In the genomic region with DNA sequence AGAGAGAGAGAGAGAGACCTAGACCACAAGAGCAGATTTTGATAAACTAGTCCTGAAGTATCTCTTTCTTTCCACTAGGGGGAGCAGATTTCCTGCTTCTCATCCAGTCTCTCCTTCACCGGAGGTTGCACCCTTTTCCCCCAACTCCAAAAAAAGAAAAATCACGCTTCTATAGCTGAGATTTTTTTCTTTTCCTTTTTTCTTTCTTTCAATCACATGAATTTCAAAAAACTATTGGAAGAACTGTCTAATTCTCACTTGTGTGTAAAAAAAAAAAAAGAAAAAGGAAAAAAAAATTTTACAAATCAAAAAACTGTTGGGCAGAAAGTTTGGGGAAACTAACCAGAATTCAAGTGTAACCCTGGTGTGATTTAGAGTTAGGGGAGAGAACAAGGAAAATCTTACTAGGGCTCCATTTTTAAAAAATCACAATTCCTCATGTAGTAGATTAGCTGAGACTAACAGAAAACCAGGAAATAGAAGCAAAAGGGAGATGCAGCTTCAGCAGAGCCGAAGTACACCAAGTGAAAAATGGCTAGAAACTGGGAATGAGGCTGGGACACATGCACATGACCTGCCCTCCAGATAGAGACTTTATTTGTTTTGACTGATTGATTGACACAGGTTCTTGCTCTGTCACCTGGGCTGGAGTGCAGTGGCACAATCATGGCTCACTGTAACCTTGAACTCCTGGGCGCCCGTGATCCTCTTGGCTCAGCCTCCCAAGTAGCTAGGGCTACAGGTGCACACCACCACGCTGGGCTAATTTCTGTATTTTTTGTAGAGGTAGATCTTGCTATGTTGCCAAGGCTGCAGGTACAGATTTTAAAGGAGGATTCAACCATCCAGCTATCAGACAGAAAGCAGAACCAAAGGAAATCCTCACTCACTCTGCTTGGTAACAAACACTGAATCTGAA, we compare ENCODE assay signal across 8 cellular contexts. TPM values are rescaled to one million over a fixed set of nuclear protein-coding genes. Genes with fewer than 3 reads are reported as not detected.
DNase-seq lines count a peak whose midpoint lies in the region; ATAC-seq and TF ChIP-seq lines count a peak whose summit lies in the region.

No MANE protein-coding gene starts in this region.

- H3K36me3 Mint-ChIP-seq in CD4-positive, alpha-beta T cell (ENCODE audit: low read depth), result no peaks in the 10 kb centered on the region
- H3K36me3 Mint-ChIP-seq in GM23338 (ENCODE audit: low read depth), result no peaks in the 10 kb centered on the region

- H3K79me2 ChIP-seq in GM23338 (replicated peaks; ENCODE audit: insufficient read depth), result no peaks in the 10 kb centered on the region

- no peak overlapping the region for H3K4me2 ChIP-seq in GM23338
- H3K4me2 ChIP-seq in skeletal muscle satellite cell (ENCODE audit: low read length), result no peak overlapping the region

- H3K27me3 ChIP-seq in CD4-positive, alpha-beta T cell (ENCODE audit: control insufficient read depth, insufficient read depth, low read length), result no peaks in the 10 kb centered on the region
- H3K27me3 ChIP-seq in GM23338 (ENCODE audit: insufficient read depth) (no peaks in the 10 kb centered on the region), adrenal gland (no peaks in the 10 kb centered on the region), right cardiac atrium (ENCODE audit: control insufficient read depth, insufficient read depth) (no peaks in the 10 kb centered on the region), skeletal muscle satellite cell (ENCODE audit: control insufficient read depth, insufficient read depth, low read length) (no peaks in the 10 kb centered on the region)

- no peaks in the 10 kb centered on the region for H3K4me1 Mint-ChIP-seq in CD4-positive, alpha-beta T cell (ENCODE audit: low read depth)
- H3K4me1 Mint-ChIP-seq in GM23338, result no peaks in the 10 kb centered on the region

- H3K27me3 Mint-ChIP-seq in CD4-positive, alpha-beta T cell, result no peaks in the 10 kb centered on the region
- H3K27me3 Mint-ChIP-seq in GM23338 (ENCODE audit: insufficient read depth, low read depth, poor library complexity), result peaks cover 3% of the 10 kb centered on the region

- H2AFZ ChIP-seq in GM23338, result no peak overlapping the region

- POLR2A ChIA-PET in CD4-positive, alpha-beta T cell (lab: Charles Lee), result interaction anchor here (0.5 kb wide), 1 partner anchor 178 kb away, joined by 3 read pairs; no protein-coding TSS in a partner anchor

- no peak overlapping the region for H3K4me3 Mint-ChIP-seq in CD4-positive, alpha-beta T cell
- H3K4me3 Mint-ChIP-seq in GM23338, result no peak overlapping the region

- TF ChIP-seq POLR2A in adrenal gland (IDR thresholded peaks at IDR 0.05), result no peak

- 43 to 52% (median 49%) methylated on average over 6 of the region's 6 CpGs for WGBS in adrenal gland, 4 donors
- WGBS in right cardiac atrium, result 60% methylated on average over 6 of the region's 6 CpGs

- H3K36me3 ChIP-seq in GM23338 (ENCODE audit: insufficient read depth) (no peaks in the 10 kb centered on the region), adrenal gland (replicated peaks in 1 of 2) (no peaks in the 10 kb centered on the region), skeletal muscle satellite cell (ENCODE audit: insufficient read depth, low read length) (no peaks in the 10 kb centered on the region)

- no peak overlapping the region for H3K4me3 ChIP-seq in GM23338
- no peak overlapping the region for H3K4me3 ChIP-seq in adrenal gland
- H3K4me3 ChIP-seq in right cardiac atrium (ENCODE audit: low read length), result no peak overlapping the region
- no peak overlapping the region for H3K4me3 ChIP-seq in skeletal muscle satellite cell (ENCODE audit: low read length)

- no peaks in the 10 kb centered on the region for H3F3A ChIP-seq in GM23338 (replicated peaks; ENCODE audit: low read depth)

- no peaks in the 10 kb centered on the region for H3K9me3 Mint-ChIP-seq in CD4-positive, alpha-beta T cell
- H3K9me3 Mint-ChIP-seq in GM23338, result no peaks in the 10 kb centered on the region; the same call in 2 of the 3 replicates

- intact Hi-C loops in CD4-positive, alpha-beta T cell (cut with DNase I, micrococcal nuclease), result loop anchor here in 1 of 2 experiments (2.0 to 5.0 kb wide), 2 partner anchors 109 to 167 kb away; no protein-coding TSS in a partner anchor
- intact Hi-C loops in adrenal gland (cut with DNase I), result loop anchor here (5.0 to 10.0 kb wide), 2 partner anchors 169 to 171 kb away; no protein-coding TSS in a partner anchor
- intact Hi-C loops in right cardiac atrium (cut with DNase I), result loop anchor here in 3 of 4 donors (5.0 to 10.0 kb wide), 2 partner anchors 61 to 64 kb away; a partner anchor contains a TSS

- peak; percentile 57 for ATAC-seq in CD4-positive, alpha-beta T cell (ENCODE audit: poor library complexity)
- peak; percentile 73 for ATAC-seq in GM23338
- ATAC-seq in right cardiac atrium, result peak; percentile 60 to 79
- ATAC-seq in HG03280 (IDR thresholded peaks at IDR 0.05; ENCODE audit: unreplicated experiment), result no peak
- ATAC-seq in GM18498 (IDR thresholded peaks at IDR 0.05; ENCODE audit: unreplicated experiment), result no peak

- H3K27ac Mint-ChIP-seq in CD4-positive, alpha-beta T cell, result no peak overlapping the region
- H3K27ac Mint-ChIP-seq in GM23338, result no peak overlapping the region

- peak overlapping the region; percentile 26 for H3K9ac ChIP-seq in skeletal muscle satellite cell (ENCODE audit: low read depth, low read length)

- DNase-seq in CD4-positive, alpha-beta T cell, result no peak
- peak; percentile 83 for DNase-seq in GM23338 (ENCODE audit: low spot score)
- DNase-seq in NCI-H2227 treated with DMSO at 0.1 percent for 48 hours (lab: John Stamatoyannopoulos, UW), result peak; percentile 22
- DNase-seq in adrenal gland, result no peak
- no peak for DNase-seq in right cardiac atrium

- no peaks in the 10 kb centered on the region for H3K9me2 ChIP-seq in GM23338 (ENCODE audit: insufficient read depth)

- H3K4me1 ChIP-seq in GM23338 (ENCODE audit: insufficient read depth), result no peaks in the 10 kb centered on the region
- no peaks in the 10 kb centered on the region for H3K4me1 ChIP-seq in adrenal gland (replicated peaks in 1 of 2)
- peaks cover 1% of the 10 kb centered on the region for H3K4me1 ChIP-seq in right cardiac atrium (ENCODE audit: control insufficient read depth, insufficient read depth, low read length)
- no peaks in the 10 kb centered on the region for H3K4me1 ChIP-seq in skeletal muscle satellite cell (ENCODE audit: control insufficient read depth, insufficient read depth, low read length)

- H3K9me3 ChIP-seq in CD4-positive, alpha-beta T cell (ENCODE audit: control insufficient read depth, low read length), result no peaks in the 10 kb centered on the region
- no peaks in the 10 kb centered on the region for H3K9me3 ChIP-seq in adrenal gland (replicated peaks in 1 of 3)
- H3K9me3 ChIP-seq in right cardiac atrium (ENCODE audit: control insufficient read depth, low read length), result no peaks in the 10 kb centered on the region
- no peaks in the 10 kb centered on the region for H3K9me3 ChIP-seq in skeletal muscle satellite cell (replicated peaks; ENCODE audit: low read length)

- CTCF ChIA-PET in CD4-positive, alpha-beta T cell (lab: Charles Lee), result interaction anchor here (0.7 to 1.9 kb wide), 7 partner anchors 9 to 1761 kb away, joined by 3 to 5 read pairs (median 3); a partner anchor contains a TSS

- peak; percentile 88 for TF ChIP-seq CTCF in CD4-positive, alpha-beta T cell (IDR thresholded peaks at IDR 0.05)
- peak; percentile 69 to 73 for TF ChIP-seq CTCF in GM23338 (conservative IDR thresholded peaks at IDR 0.05; ENCODE audit: low read depth in 2 of 2)
- peak; percentile 48 to 74 (median 67) for TF ChIP-seq CTCF in adrenal gland (IDR thresholded peaks at IDR 0.05)

- no peaks in the 10 kb centered on the region for H4K20me1 ChIP-seq in GM23338 (replicated peaks; ENCODE audit: insufficient read depth)

- H3K27ac ChIP-seq in CD4-positive, alpha-beta T cell (ENCODE audit: low read depth, low read length), result no peak overlapping the region
- no peak overlapping the region for H3K27ac ChIP-seq in GM23338 (ENCODE audit: low read depth)
- no peak overlapping the region for H3K27ac ChIP-seq in adrenal gland
- H3K27ac ChIP-seq in right cardiac atrium (ENCODE audit: low read length), result no peak overlapping the region

RNA-seq across cellular contexts. Expression of a gene that starts 27.1 kb away (rescaled TPM):
- total RNA-seq in CD4-positive, alpha-beta T cell, result 10 to 100 TPM; 24.8 to 29.4 TPM
- 127 and 157 TPM in 2 replicates for total RNA-seq in GM23338 (2014; rRNA removed; shearing (Covaris generic))
- 149 and 163 TPM in 2 replicates for polyA plus RNA-seq in GM23338 (2016; fragmentation: Nextera tagmentation; extraction: Ambion mirVana)
- total RNA-seq in adrenal gland, result 100 to 1,000 TPM in 7 of 8 donors, 10 to 100 TPM in 1; 66.8 to 149 (median 119) TPM
- polyA plus RNA-seq in adrenal gland, result 100 to 1,000 TPM in 1 of 3 donors, 10 to 100 TPM in 2; 47.6 to 128 (median 65.0) TPM
- 100 to 1,000 TPM; 137 to 205 (median 167) TPM for total RNA-seq in right cardiac atrium
- polyA plus RNA-seq in right cardiac atrium, result 258 TPM
- total RNA-seq in skeletal muscle satellite cell (2012; rRNA removed), result 116 and 146 TPM in 2 replicates

RNA-seq across cellular contexts. Expression of a gene that starts 27.2 kb away (rescaled TPM):
- 10 to 100 TPM in 1 of 2 experiments, 1 to 10 TPM in 1; 9.1 to 10.5 TPM for total RNA-seq in CD4-positive, alpha-beta T cell
- total RNA-seq in GM23338 (2014; rRNA removed; shearing (Covaris generic)), result 52.4 and 53.9 TPM in 2 replicates
- polyA plus RNA-seq in GM23338 (2016; fragmentation: Nextera tagmentation; extraction: Ambion mirVana) (251 and 281 TPM in 2 replicates), adrenal gland (100 to 1,000 TPM in 2 of 3 donors, 10 to 100 TPM in 1; 77.8 to 145 (median 117) TPM), right cardiac atrium (167 TPM)
- total RNA-seq in adrenal gland (100 to 1,000 TPM in 1 of 8 donors, 10 to 100 TPM in 7; 23.8 to 105 (median 65.4) TPM), right cardiac atrium (100 to 1,000 TPM in 1 of 4 donors, 10 to 100 TPM in 3; 88.8 to 108 (median 90.9) TPM)
- 64.2 and 79.6 TPM in 2 replicates for total RNA-seq in skeletal muscle satellite cell (2012; rRNA removed)

RNA-seq across cellular contexts. Expression of a gene that starts 39.7 kb away (rescaled TPM):
- 10 to 100 TPM; 14.8 to 16.0 TPM for total RNA-seq in CD4-positive, alpha-beta T cell
- 14.6 and 18.5 TPM in 2 replicates for total RNA-seq in GM23338 (2014; rRNA removed; shearing (Covaris generic))
- 36.3 and 40.6 TPM in 2 replicates for polyA plus RNA-seq in GM23338 (2016; fragmentation: Nextera tagmentation; extraction: Ambion mirVana)
- 10 to 100 TPM in 7 of 8 donors, 1 to 10 TPM in 1; 9.8 to 40.5 (median 16.5) TPM for total RNA-seq in adrenal gland
- 10 to 100 TPM in 2 of 3 donors, 1 to 10 TPM in 1; 9.8 to 34.5 (median 10.3) TPM for polyA plus RNA-seq in adrenal gland
- total RNA-seq in right cardiac atrium, result 1 to 10 TPM; 8.0 to 9.8 (median 8.3) TPM
- 5.0 TPM for polyA plus RNA-seq in right cardiac atrium
- total RNA-seq in skeletal muscle satellite cell (2012; rRNA removed), result 19.0 and 24.8 TPM in 2 replicates

RNA-seq across cellular contexts. Expression of a gene that starts 40.0 kb away (rescaled TPM):
- not detected for total RNA-seq in CD4-positive, alpha-beta T cell
- total RNA-seq in GM23338 (2014; rRNA removed; shearing (Covaris generic)), result 0.16 and 0.80 TPM in 2 replicates
- polyA plus RNA-seq in GM23338 (2016; fragmentation: Nextera tagmentation; extraction: Ambion mirVana), result 0.89 and 1.4 TPM in 2 replicates
- total RNA-seq in adrenal gland, result 1 to 10 TPM in 7 of 8 donors, under 1 TPM in 1; 0.91 to 3.7 (median 2.2) TPM
- polyA plus RNA-seq in adrenal gland, result 1 to 10 TPM; 2.1 to 3.3 (median 2.2) TPM
- 1 to 10 TPM; 1.2 to 1.8 (median 1.6) TPM for total RNA-seq in right cardiac atrium
- polyA plus RNA-seq in right cardiac atrium, result 1.8 TPM
- total RNA-seq in skeletal muscle satellite cell (2012; rRNA removed), result 2.0 and 2.2 TPM in 2 replicates

RNA-seq across cellular contexts. Expression of a gene that starts 50.1 kb away (rescaled TPM):
- under 1 TPM in 1 of 2 experiments, not detected in 1; 0.27 TPM for total RNA-seq in CD4-positive, alpha-beta T cell
- total RNA-seq in GM23338 (2014; rRNA removed; shearing (Covaris generic)), result 0.28 and 3.5 TPM in 2 replicates
- 1.7 and 1.8 TPM in 2 replicates for polyA plus RNA-seq in GM23338 (2016; fragmentation: Nextera tagmentation; extraction: Ambion mirVana)
- total RNA-seq in adrenal gland, result 10 to 100 TPM in 5 of 8 donors, 1 to 10 TPM in 3; 6.3 to 49.4 (median 12.7) TPM
- polyA plus RNA-seq in adrenal gland, result 10 to 100 TPM in 2 of 3 donors, 1 to 10 TPM in 1; 5.3 to 25.9 (median 11.8) TPM
- 1 to 10 TPM; 2.9 to 4.9 (median 4.5) TPM for total RNA-seq in right cardiac atrium
- polyA plus RNA-seq in right cardiac atrium, result 3.1 TPM
- total RNA-seq in skeletal muscle satellite cell (2012; rRNA removed), result not detected in 2 replicates

Comparison
In these comparisons a context has a peak if more than half of its experiments do, and no peak if none do; other contexts are left out.
1. ATAC-seq: peak in CD4-positive, alpha-beta T cell (single experiment), GM23338 (single experiment) and right cardiac atrium (2 of 2); none in HG03280 (single experiment) and GM18498 (single experiment).
2. DNase-seq: peak in GM23338 (single experiment) and NCI-H2227 treated with DMSO at 0.1 percent for 48 hours (single experiment); none in CD4-positive, alpha-beta T cell (0 of 10), adrenal gland (0 of 7) and right cardiac atrium (0 of 3).
3. Peak in every context shown above with its lines, with median percentiles within 50 percentile points of each other: CTCF ChIP-seq.